Comparison of ENCODE assay signal across 8 cellular contexts in genomic region chr1:169795687-169796086, GRCh38. TPM values are rescaled to one million over a fixed set of nuclear protein-coding genes. Genes with fewer than 3 reads are reported as not detected.
A peak's percentile ranks its signal among the peaks of the same experiment; 100 is the strongest.
DNase-seq lines count a peak whose midpoint lies in the region; ATAC-seq and TF ChIP-seq lines count a peak whose summit lies in the region.

No MANE protein-coding gene starts in this region.

- peak overlapping the region; percentile 76 for H2AFZ ChIP-seq in Loucy (ENCODE audit: low read length)

- no peaks in the 10 kb centered on the region for H3K9me2 ChIP-seq in Loucy (replicated peaks; ENCODE audit: low read depth, low read length)

- no peaks in the 10 kb centered on the region for H3K27me3 Mint-ChIP-seq in CD4-positive, CD25-positive, alpha-beta regulatory T cell
- H3K27me3 Mint-ChIP-seq in chondrocyte (ENCODE audit: low read depth) = no peaks in the 10 kb centered on the region
- H3K27me3 Mint-ChIP-seq in nephron (ENCODE audit: low read depth) = no peaks in the 10 kb centered on the region

- peak overlapping the region; percentile 98 to 99 (median 98) for H3K27ac Mint-ChIP-seq in CD4-positive, CD25-positive, alpha-beta regulatory T cell
- H3K27ac Mint-ChIP-seq in chondrocyte (ENCODE audit: unreplicated experiment) = peak overlapping the region; percentile 95
- H3K27ac Mint-ChIP-seq in nephron = peak overlapping the region; percentile 99 to 100 (median 99)

- H3K27me3 ChIP-seq in CD4-positive, CD25-positive, alpha-beta regulatory T cell (ENCODE audit: control insufficient read depth, insufficient read depth, low read length) = no peaks in the 10 kb centered on the region
- H3K27me3 ChIP-seq in Loucy (ENCODE audit: insufficient read depth, low read length, poor library complexity, severe bottlenecking) = no peaks in the 10 kb centered on the region

- H3K36me3 ChIP-seq in CD4-positive, CD25-positive, alpha-beta regulatory T cell (ENCODE audit: control insufficient read depth, insufficient read depth, low read length) = peaks cover 7% of the 10 kb centered on the region
- H3K36me3 ChIP-seq in Loucy (ENCODE audit: insufficient read depth, low read length) = 0 out of 2 replicates have a peak, but pooled peaks cover 2% of the 10 kb centered on the region

- peaks cover 86% of the 10 kb centered on the region for H3K79me2 ChIP-seq in Loucy (ENCODE audit: insufficient read depth, low read length)

- peak overlapping the region; percentile 96 to 100 (median 100) for H3K4me3 Mint-ChIP-seq in CD4-positive, CD25-positive, alpha-beta regulatory T cell
- H3K4me3 Mint-ChIP-seq in chondrocyte (ENCODE audit: unreplicated experiment) (peak overlapping the region; percentile 95), nephron (peak overlapping the region; percentile 97 to 100 (median 99))

- peak overlapping the region; percentile 80 for H3K4me2 ChIP-seq in Loucy (ENCODE audit: low read depth, low read length, poor library complexity, severe bottlenecking)

- H3F3A ChIP-seq in Loucy (ENCODE audit: low read depth) = no peaks in the 10 kb centered on the region

- peaks cover 30% of the 10 kb centered on the region for H3K4me1 ChIP-seq in CD4-positive, CD25-positive, alpha-beta regulatory T cell (ENCODE audit: control insufficient read depth, insufficient read depth, low read length, poor library complexity, severe bottlenecking)
- peaks cover 64% of the 10 kb centered on the region for H3K4me1 ChIP-seq in Loucy (ENCODE audit: insufficient read depth, low read length, poor library complexity, severe bottlenecking)

- peaks cover 22 to 66% (median 40%) of the 10 kb centered on the region in 4 donors for H3K4me1 Mint-ChIP-seq in CD4-positive, CD25-positive, alpha-beta regulatory T cell
- H3K4me1 Mint-ChIP-seq in chondrocyte (ENCODE audit: low read depth) = peaks cover 24% of the 10 kb centered on the region
- H3K4me1 Mint-ChIP-seq in nephron = peaks cover 35% of the 10 kb centered on the region

- no peaks in the 10 kb centered on the region for H3K9me3 ChIP-seq in CD4-positive, CD25-positive, alpha-beta regulatory T cell (ENCODE audit: control insufficient read depth in 2 of 2, low read length in 2 of 2)
- no peaks in the 10 kb centered on the region for H3K9me3 ChIP-seq in Loucy (ENCODE audit: insufficient read depth, low read depth, low read length)

- TF ChIP-seq CTCF in Loucy (conservative IDR thresholded peaks at IDR 0.05; ENCODE audit: low read length) (no peak), chondrocyte (IDR thresholded peaks at IDR 0.05) (no peak), nephron (IDR thresholded peaks at IDR 0.05; ENCODE audit: unreplicated experiment in 3 of 3) (no peak)

- H3K9me3 Mint-ChIP-seq in CD4-positive, CD25-positive, alpha-beta regulatory T cell = no peaks in the 10 kb centered on the region
- H3K9me3 Mint-ChIP-seq in chondrocyte (ENCODE audit: low read depth) (no peaks in the 10 kb centered on the region), nephron (no peaks in the 10 kb centered on the region)

- H3K27ac ChIP-seq in CD4-positive, CD25-positive, alpha-beta regulatory T cell (ENCODE audit: insufficient read depth, low read length, poor library complexity, severe bottlenecking) = peak overlapping the region; percentile 90

- no peaks in the 10 kb centered on the region for H4K20me1 ChIP-seq in Loucy (ENCODE audit: insufficient read depth, low read length, poor library complexity, severe bottlenecking)

- peak overlapping the region; percentile 98 for H3K4me3 ChIP-seq in CD4-positive, CD25-positive, alpha-beta regulatory T cell (ENCODE audit: low read depth, low read length)
- H3K4me3 ChIP-seq in Loucy (ENCODE audit: low read length, poor library complexity, severe bottlenecking) = peak overlapping the region; percentile 92

- peak overlapping the region; percentile 93 for H3K9ac ChIP-seq in Loucy (ENCODE audit: low read depth, low read length, poor library complexity, severe bottlenecking)

- ATAC-seq in CD4-positive, CD25-positive, alpha-beta regulatory T cell (ENCODE audit: low read depth in 2 of 2) = no peak
- no peak for ATAC-seq in HG02798 (IDR thresholded peaks at IDR 0.05; ENCODE audit: poor library complexity, unreplicated experiment)

- DNase-seq in CD4-positive, CD25-positive, alpha-beta regulatory T cell = peak in 1 of 3 donors; percentile 62
- DNase-seq in chondrocyte (ENCODE audit: low spot score) = no peak
- no peak for DNase-seq in central memory CD4-positive, alpha-beta T cell
- DNase-seq in NCI-H1930 (lab: John Stamatoyannopoulos, UW) = no peak
- DNase-seq in NCI-H2081 (lab: John Stamatoyannopoulos, UW) = no peak

- peaks cover 14% of the 10 kb centered on the region for H3K36me3 Mint-ChIP-seq in CD4-positive, CD25-positive, alpha-beta regulatory T cell
- H3K36me3 Mint-ChIP-seq in chondrocyte (ENCODE audit: low read depth) (peaks cover 7% of the 10 kb centered on the region), nephron (ENCODE audit: low read depth) (peaks cover 19% of the 10 kb centered on the region)

RNA-seq across cellular contexts. Expression of gene METTL18, which starts 1.0 kb away (rescaled TPM):
- total RNA-seq in CD4-positive, CD25-positive, alpha-beta regulatory T cell = 5.6 TPM
- 10 to 100 TPM; 18.6 to 45.4 (median 32.9) TPM for polyA plus RNA-seq in CD4-positive, CD25-positive, alpha-beta regulatory T cell
- 3.7 to 5.3 TPM (median 4.5 TPM) in 3 replicates for total RNA-seq in chondrocyte
